Comparison of ENCODE assay signal across 8 cellular contexts in genomic region chr12:45215419-45216296, GRCh38. TPM values are rescaled to one million over a fixed set of nuclear protein-coding genes. Genes with fewer than 3 reads are reported as not detected.
DNase-seq lines count a peak whose midpoint lies in the region; ATAC-seq and TF ChIP-seq lines count a peak whose summit lies in the region.

ANO6 (plus strand) TSS chr12:45216095; CDS start chr12:45216322, 227 bp downstream.

- H3K36me3 ChIP-seq in colonic mucosa = no peaks in the 10 kb centered on the region

- H3K27ac ChIP-seq in colonic mucosa = peak within 1 kb of the TSS; percentile 91

- H3K9ac ChIP-seq in colonic mucosa (ENCODE audit: low read depth in 2 of 2, low read length in 2 of 2) = peak within 1 kb of the TSS; percentile 90

- H3K4me3 ChIP-seq in colonic mucosa = peak within 1 kb of the TSS; percentile 65

- H3K4me1 ChIP-seq in colonic mucosa = no peaks in the 10 kb centered on the region

- DNase-seq in C1 segment of cervical spinal cord (lab: John Stamatoyannopoulos, UW) (peak in 12 of 14 donors; percentile 24 to 80 (median 70)), GM19240 (ENCODE audit: insufficient read length, low spot score) (peak; percentile 43), NCI-H524 treated with DMSO at 0.1 percent for 48 hours (lab: John Stamatoyannopoulos, UW) (peak; percentile 53), colonic mucosa (peak; percentile 92), left kidney (ENCODE audit: low read depth, low spot score) (peak; percentile 98)
- DNase-seq in activated CD4-positive, alpha-beta T cell treated with anti-CD3 and anti-CD28 coated beads for 48 hours = peak; percentile 88
- peak; percentile 65 for DNase-seq in stimulated activated CD4-positive, alpha-beta T cell treated with anti-CD3 and anti-CD28 coated beads, Interleukin-2, amount 100 ng/mL, for 4 hours (ENCODE audit: low read depth)

- ATAC-seq in HG03457 (IDR thresholded peaks at IDR 0.05; ENCODE audit: unreplicated experiment) = peak; percentile 50

- no peaks in the 10 kb centered on the region for H3K9me3 ChIP-seq in colonic mucosa

- intact Hi-C loops in colonic mucosa (cut with DNase I) = no loop called here

- TF ChIP-seq CTCF in colonic mucosa (IDR thresholded peaks at IDR 0.05) = no peak

- no peaks in the 10 kb centered on the region for H3K27me3 ChIP-seq in colonic mucosa

RNA-seq across cellular contexts. Expression of gene ANO6, which starts in this region (rescaled TPM):
- 10 to 100 TPM; 13.2 to 21.2 TPM for total RNA-seq in colonic mucosa

Comparison
In these comparisons a context has a peak if more than half of its experiments do, and no peak if none do; other contexts are left out.
1. Peak in every context shown above with its lines: DNase-seq, ATAC-seq, H3K4me3 ChIP-seq and H3K27ac ChIP-seq.
2. DNase-seq: peak in every context shown above with its lines; median percentile 98 in left kidney; 92 in colonic mucosa; 88 in activated CD4-positive, alpha-beta T cell treated with anti-CD3 and anti-CD28 coated beads for 48 hours; 70 in C1 segment of cervical spinal cord; 65 in stimulated activated CD4-positive, alpha-beta T cell treated with anti-CD3 and anti-CD28 coated beads, Interleukin-2, amount 100 ng/mL, for 4 hours; 53 in NCI-H524 treated with DMSO at 0.1 percent for 48 hours; 43 in GM19240.